Comparison of ENCODE assay signal across 2 cellular contexts in genomic region chr22:46224044-46224746, GRCh38.
TF ChIP-seq lines count a peak whose summit lies in the region.

No MANE protein-coding gene starts in this region.

TF ChIP-seq in H1, 55 proteins besides CTCF, POLR2A, EP300 and RAD21:
- no peak for TF ChIP-seq BACH1 (IDR thresholded peaks at IDR 0.05; ENCODE audit: low read length)
- no peak for TF ChIP-seq EGR1 (IDR thresholded peaks at IDR 0.05; ENCODE audit: borderline replicate concordance, low read depth, low read length)
- no peak for TF ChIP-seq SIRT6 (IDR thresholded peaks at IDR 0.05; ENCODE audit: low read length)
- no peak for TF ChIP-seq CTBP2 (IDR thresholded peaks at IDR 0.05; ENCODE audit: borderline replicate concordance, insufficient read depth, insufficient read length, low read length)
- TF ChIP-seq EZH2 (IDR thresholded peaks at IDR 0.05; ENCODE audit: low read depth, low read length, severe bottlenecking): no peak
- TF ChIP-seq CHD2 (IDR thresholded peaks at IDR 0.05; ENCODE audit: low read length): no peak
- no peak for TF ChIP-seq TAF7 (optimal IDR thresholded peaks at IDR 0.05; ENCODE audit: borderline replicate concordance, low read depth, low read length)
- TF ChIP-seq TCF12 (IDR thresholded peaks at IDR 0.05; ENCODE audit: low read depth, low read length): no peak
- no peak for TF ChIP-seq PHF8 (conservative IDR thresholded peaks at IDR 0.05; ENCODE audit: low read depth, low read length)
- no peak for TF ChIP-seq GABPA (IDR thresholded peaks at IDR 0.05; ENCODE audit: borderline replicate concordance, insufficient read depth, low read length)
- no peak for TF ChIP-seq BRCA1 (IDR thresholded peaks at IDR 0.05; ENCODE audit: low read depth, low read length)
- TF ChIP-seq ATF2 (IDR thresholded peaks at IDR 0.05; ENCODE audit: low read length): no peak
- TF ChIP-seq JUN (IDR thresholded peaks at IDR 0.05; ENCODE audit: low read depth, low read length): no peak
- TF ChIP-seq ATF3 (IDR thresholded peaks at IDR 0.05; ENCODE audit: insufficient read depth, low read depth, low read length): no peak
- TF ChIP-seq TAF1 (IDR thresholded peaks at IDR 0.05; ENCODE audit: low read depth, low read length): no peak
- no peak for TF ChIP-seq KDM1A (IDR thresholded peaks at IDR 0.05; ENCODE audit: borderline replicate concordance, low read length)
- TF ChIP-seq SRF (IDR thresholded peaks at IDR 0.05; ENCODE audit: low read depth, low read length): no peak
- no peak for TF ChIP-seq SIN3A (conservative IDR thresholded peaks at IDR 0.05 in 1 of 2, IDR thresholded peaks at IDR 0.05 in 1 of 2; ENCODE audit: low read depth in 1 of 2, low read length in 2 of 2)
- TF ChIP-seq MAFK (IDR thresholded peaks at IDR 0.05; ENCODE audit: low read depth, low read length): no peak
- TF ChIP-seq CBX8 (IDR thresholded peaks at IDR 0.05; ENCODE audit: borderline replicate concordance, low read depth, low read length): no peak

TF ChIP-seq in SK-N-SH, 30 proteins besides CTCF, POLR2A, EP300 and RAD21:
- TF ChIP-seq YY1 (IDR thresholded peaks at IDR 0.05; ENCODE audit: low read depth) (no peak), NFIC (IDR thresholded peaks at IDR 0.05; ENCODE audit: borderline replicate concordance) (no peak), MXI1 (IDR thresholded peaks at IDR 0.05; ENCODE audit: low read depth, low read length) (no peak), ELF1 (IDR thresholded peaks at IDR 0.05) (no peak)
